ENCODE assay signal across 20 cellular contexts in genomic region chr12:4530982-4531586, GRCh38.
"Had no signal": no experiment of that assay in that cellular context is flagged by ENCODE, and none has a peak within 500 bp of the region (broad histone marks: within the 10 kb centered on the region; RNA-seq: fewer than 3 reads in every experiment).

No MANE protein-coding gene starts in this region.

- H3K4me1 ChIP-seq: breast epithelium, gastroesophageal sphincter, parathyroid adenoma, psoas muscle, right atrium auricular region had no signal

- DNase-seq: activated CD4-positive, alpha-beta memory T cell treated with anti-CD3 and anti-CD28 coated beads for 36 hours; activated naive CD4-positive, alpha-beta T cell; activated T-cell treated with anti-CD3 and anti-CD28 coated beads, Interleukin-2, amount 50 U/mL, for 72 hours; central memory CD4-positive, alpha-beta T cell; kidney; left colon; mammary epithelial cell; nucleus accumbens; psoas muscle; stimulated activated CD4-positive, alpha-beta T cell treated with anti-CD3 and anti-CD28 coated beads, Interleukin-1b, Interleukin-23, amount 100 ng/mL, for 48 hours; stimulated activated naive CD4-positive, alpha-beta T cell treated with Interleukin-2 at 50 U/mL for 16 hours; transverse colon had no signal

- H3K27ac ChIP-seq: breast epithelium, gastroesophageal sphincter, hepatocyte, parathyroid adenoma, psoas muscle, right atrium auricular region, transverse colon had no signal

- H3K36me3 ChIP-seq: breast epithelium had no signal

- H3K79me2 ChIP-seq: hepatocyte, parathyroid adenoma had no signal

- H2AFZ ChIP-seq: hepatocyte, parathyroid adenoma had no signal

- H3K9me3 ChIP-seq: breast epithelium, gastroesophageal sphincter, psoas muscle, right atrium auricular region, transverse colon had no signal

- ATAC-seq: activated naive CD4-positive, alpha-beta T cell treated with anti-CD3 and anti-CD28 coated beads, Interleukin-2, amount 50 U/mL, for 72 hours; activated T-cell treated with anti-CD3 and anti-CD28 coated beads, Interleukin-2, amount 50 U/mL, for 72 hours; gastroesophageal sphincter; left colon; psoas muscle; SK-N-SH treated with all-trans-retinoic acid at 6 μM for 48 hours had no signal

- H3K4me3 ChIP-seq: breast epithelium, gastroesophageal sphincter, hepatocyte, psoas muscle, right atrium auricular region, smooth muscle cell, transverse colon had no signal

- H3K9me3 Mint-ChIP-seq: activated CD4-positive, alpha-beta memory T cell treated with anti-CD3 and anti-CD28 coated beads for 36 hours; activated naive CD4-positive, alpha-beta T cell treated with anti-CD3 and anti-CD28 coated beads, Interleukin-2, amount 50 U/mL, for 72 hours; activated T-cell treated with anti-CD3 and anti-CD28 coated beads, Interleukin-2, amount 50 U/mL, for 72 hours had no signal

- H3K36me3 Mint-ChIP-seq: activated naive CD4-positive, alpha-beta T cell treated with anti-CD3 and anti-CD28 coated beads, Interleukin-2, amount 50 U/mL, for 72 hours had no signal

- H3K27ac Mint-ChIP-seq: activated CD4-positive, alpha-beta memory T cell treated with anti-CD3 and anti-CD28 coated beads for 36 hours had no signal

- H3K27me3 ChIP-seq: breast epithelium, gastroesophageal sphincter, hepatocyte, right atrium auricular region, transverse colon had no signal

- H3K4me3 Mint-ChIP-seq: activated CD4-positive, alpha-beta memory T cell treated with anti-CD3 and anti-CD28 coated beads for 36 hours; activated T-cell treated with anti-CD3 and anti-CD28 coated beads, Interleukin-2, amount 50 U/mL, for 72 hours had no signal

- H3K27me3 Mint-ChIP-seq: activated CD4-positive, alpha-beta memory T cell treated with anti-CD3 and anti-CD28 coated beads for 36 hours had no signal

- H3K4me2 ChIP-seq: hepatocyte, smooth muscle cell had no signal

- H3K9ac ChIP-seq: parathyroid adenoma had no signal
